ENCODE assay signal across 8 cellular contexts in genomic region chr6:41371992-41372525, GRCh38. TPM values are rescaled to one million over a fixed set of nuclear protein-coding genes. Genes with fewer than 3 reads are reported as not detected.
DNase-seq lines count a peak whose midpoint lies in the region; ATAC-seq and TF ChIP-seq lines count a peak whose summit lies in the region.

No MANE protein-coding gene starts in this region.

- no peaks in the 10 kb centered on the region for H3K9me3 ChIP-seq in CD8-positive, alpha-beta memory T cell (ENCODE audit: low read length)
- H3K9me3 ChIP-seq in neuron (ENCODE audit: low read length), result no peaks in the 10 kb centered on the region

- peaks cover 51% of the 10 kb centered on the region for H3K27me3 ChIP-seq in CD8-positive, alpha-beta memory T cell (ENCODE audit: insufficient read depth, low read length, poor library complexity, severe bottlenecking)
- H3K27me3 ChIP-seq in neuron (ENCODE audit: insufficient read depth, low read length), result peaks cover 75% of the 10 kb centered on the region

- peaks cover 13% of the 10 kb centered on the region for H3K4me1 ChIP-seq in CD8-positive, alpha-beta memory T cell (ENCODE audit: insufficient read depth, low read length)
- H3K4me1 ChIP-seq in neuron (ENCODE audit: insufficient read depth, low read length), result peaks cover 42% of the 10 kb centered on the region

- H3K27ac Mint-ChIP-seq in CD8-positive, alpha-beta memory T cell, result peak overlapping the region in 2 of 8 donors; percentile 62 to 64
- H3K27ac Mint-ChIP-seq in endothelial cell (ENCODE audit: unreplicated experiment), result no peak overlapping the region

- ATAC-seq in GM19395 (IDR thresholded peaks at IDR 0.05; ENCODE audit: unreplicated experiment), result no peak
- no peak for ATAC-seq in GM18498 (IDR thresholded peaks at IDR 0.05; ENCODE audit: unreplicated experiment)

- POLR2A ChIA-PET in CD8-positive, alpha-beta memory T cell (lab: Charles Lee), result no interaction called here

- H3K27ac ChIP-seq in CD8-positive, alpha-beta memory T cell (ENCODE audit: low read depth, low read length), result no peak overlapping the region

- TF ChIP-seq CTCF in endothelial cell (IDR thresholded peaks at IDR 0.05; ENCODE audit: unreplicated experiment), result no peak

- H3K9me3 Mint-ChIP-seq in CD8-positive, alpha-beta memory T cell, result no peaks in the 10 kb centered on the region
- no peaks in the 10 kb centered on the region for H3K9me3 Mint-ChIP-seq in endothelial cell (ENCODE audit: unreplicated experiment)

- H3K4me3 ChIP-seq in CD8-positive, alpha-beta memory T cell (ENCODE audit: low read length), result no peak overlapping the region
- peak overlapping the region; percentile 19 for H3K4me3 ChIP-seq in neuron (ENCODE audit: low read length)

- CTCF ChIA-PET in CD8-positive, alpha-beta memory T cell (lab: Charles Lee), result interaction anchor here (0.8 to 2.7 kb wide), 4 partner anchors 65 to 313 kb away, joined by 3 to 12 read pairs (median 6); no protein-coding TSS in a partner anchor

- H3K4me1 Mint-ChIP-seq in CD8-positive, alpha-beta memory T cell, result peaks cover 29 to 45% (median 34%) of the 10 kb centered on the region in 3 donors
- H3K4me1 Mint-ChIP-seq in endothelial cell (ENCODE audit: unreplicated experiment), result peaks cover 48% of the 10 kb centered on the region

- H3K36me3 Mint-ChIP-seq in CD8-positive, alpha-beta memory T cell, result peaks cover 0 to 1% (median 0%) of the 10 kb centered on the region in 3 donors
- no peaks in the 10 kb centered on the region for H3K36me3 Mint-ChIP-seq in endothelial cell (ENCODE audit: low read depth, unreplicated experiment)

- H2AFZ ChIP-seq in neuron (ENCODE audit: low read depth, low read length), result peak overlapping the region; percentile 31

- DNase-seq in CD8-positive, alpha-beta memory T cell, result peak in 1 of 5 donors; percentile 15
- DNase-seq in NOMO-1 treated with dmso at 0.1 percent for 144 hours (lab: John Stamatoyannopoulos, UW; ENCODE audit: unreplicated experiment) (peak; percentile 25), endothelial cell (ENCODE audit: low spot score) (peak; percentile 25), cerebellar nuclear complex (lab: John Stamatoyannopoulos, UW) (no peak), NCI-H345 (lab: John Stamatoyannopoulos, UW) (no peak)

- H3K36me3 ChIP-seq in CD8-positive, alpha-beta memory T cell (ENCODE audit: insufficient read depth, low read length), result no peaks in the 10 kb centered on the region
- no peaks in the 10 kb centered on the region for H3K36me3 ChIP-seq in neuron (ENCODE audit: insufficient read depth, low read length)

- H3K4me3 Mint-ChIP-seq in CD8-positive, alpha-beta memory T cell, result peak overlapping the region; percentile 58 to 90 (median 79)
- peak overlapping the region; percentile 62 for H3K4me3 Mint-ChIP-seq in endothelial cell (ENCODE audit: unreplicated experiment)

- peaks cover 76 to 80% of the 10 kb centered on the region in 2 donors for H3K27me3 Mint-ChIP-seq in CD8-positive, alpha-beta memory T cell
- H3K27me3 Mint-ChIP-seq in endothelial cell (ENCODE audit: unreplicated experiment), result peaks cover 43% of the 10 kb centered on the region

RNA-seq across cellular contexts. Expression of gene NCR2, which starts 36.7 kb away (rescaled TPM):
- total RNA-seq in CD8-positive, alpha-beta memory T cell, result not detected
- polyA plus RNA-seq in CD8-positive, alpha-beta memory T cell, result not detected
- total RNA-seq in endothelial cell (ENCODE audit: unreplicated experiment), result not detected

Comparison
In these comparisons a context has a peak if more than half of its experiments do, and no peak if none do; other contexts are left out.
1. DNase-seq: peak in NOMO-1 treated with dmso at 0.1 percent for 144 hours (single experiment) and endothelial cell (single experiment); none in cerebellar nuclear complex (0 of 2) and NCI-H345 (single experiment).